ENCODE assay signal across 1 cellular context in genomic region chr1:23530089-23530749, GRCh38.
TF ChIP-seq lines count a peak whose summit lies in the region.

No MANE protein-coding gene starts in this region.

TF ChIP-seq in GM12878, 131 proteins besides CTCF, POLR2A, EP300 and RAD21:
- TF ChIP-seq HSF1 (IDR thresholded peaks at IDR 0.05; ENCODE audit: low read depth, low read length) (no peak), PML (IDR thresholded peaks at IDR 0.05; ENCODE audit: low read length) (no peak), BRCA1 (IDR thresholded peaks at IDR 0.05; ENCODE audit: low read depth, low read length) (no peak), BCL11A (IDR thresholded peaks at IDR 0.05; ENCODE audit: low read depth, low read length) (no peak), HDAC6 (IDR thresholded peaks at IDR 0.05; ENCODE audit: unreplicated experiment) (no peak), SUPT20H (IDR thresholded peaks at IDR 0.05; ENCODE audit: borderline replicate concordance, control insufficient read depth, low read depth, low read length) (no peak), ZNF622 (IDR thresholded peaks at IDR 0.05) (no peak), NR2F1 (conservative IDR thresholded peaks at IDR 0.05) (peak; percentile 13; the same call in 1 of the 2 replicates), ELK1 (IDR thresholded peaks at IDR 0.05; ENCODE audit: low read depth, low read length) (no peak), YBX1 (IDR thresholded peaks at IDR 0.05) (no peak), ZNF24 (IDR thresholded peaks at IDR 0.05) (peak; percentile 92), IKZF1 (conservative IDR thresholded peaks at IDR 0.05) (peak; percentile 59; the same call in 1 of the 2 replicates), GATAD2B (conservative IDR thresholded peaks at IDR 0.05; ENCODE audit: low read depth) (no peak; the same call in 1 of the 2 replicates)
